ENCODE assay signal across 1 cellular context in the genomic region with DNA sequence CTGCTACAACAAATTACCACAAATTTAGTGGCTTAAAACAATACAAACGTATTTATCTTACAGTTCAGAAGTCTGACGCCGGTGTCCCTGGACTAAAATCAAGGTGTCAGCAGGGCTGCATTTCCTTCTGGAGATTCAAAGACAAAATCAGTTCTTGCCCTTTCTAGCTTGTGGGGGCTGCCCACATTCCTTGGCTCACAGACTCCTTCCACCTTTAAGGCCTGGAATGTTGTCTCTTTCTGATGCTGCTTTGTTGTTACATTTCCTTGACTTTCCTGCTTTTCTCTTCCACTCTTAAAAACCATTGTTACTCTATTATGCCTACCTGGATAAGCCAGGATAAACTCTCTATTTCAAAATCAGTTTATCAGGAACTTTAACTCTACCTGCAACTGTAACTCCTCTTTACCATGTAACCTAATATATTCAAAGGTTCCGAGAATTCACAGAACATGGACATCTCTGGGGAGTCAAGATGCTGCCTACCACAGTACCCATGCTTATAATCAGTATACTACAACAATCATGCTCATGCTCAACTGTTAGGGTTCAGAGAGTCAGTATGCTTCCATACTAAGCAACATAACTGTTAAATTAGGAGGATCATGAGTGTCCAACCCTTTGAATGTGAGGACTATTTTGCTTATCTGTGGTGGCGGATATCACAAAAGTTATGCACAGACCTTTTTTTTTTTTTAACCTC.
A peak's percentile ranks its signal among the peaks of the same experiment; 100 is the strongest.
TF ChIP-seq lines count a peak whose summit lies in the region.

No MANE protein-coding gene starts in this region.

TF ChIP-seq in H1, 55 proteins besides CTCF, POLR2A, EP300 and RAD21:
- no peak for TF ChIP-seq HDAC2 (IDR thresholded peaks at IDR 0.05; ENCODE audit: borderline replicate concordance in 1 of 2, low read depth in 2 of 2, low read length in 2 of 2)
- peak; percentile 83 for TF ChIP-seq TEAD4 (IDR thresholded peaks at IDR 0.05; ENCODE audit: low read depth, low read length)
- no peak for TF ChIP-seq TAF1 (IDR thresholded peaks at IDR 0.05; ENCODE audit: low read depth, low read length)
TF ChIP-seq in H1: peak in this region for 1.
